In the genomic region with DNA sequence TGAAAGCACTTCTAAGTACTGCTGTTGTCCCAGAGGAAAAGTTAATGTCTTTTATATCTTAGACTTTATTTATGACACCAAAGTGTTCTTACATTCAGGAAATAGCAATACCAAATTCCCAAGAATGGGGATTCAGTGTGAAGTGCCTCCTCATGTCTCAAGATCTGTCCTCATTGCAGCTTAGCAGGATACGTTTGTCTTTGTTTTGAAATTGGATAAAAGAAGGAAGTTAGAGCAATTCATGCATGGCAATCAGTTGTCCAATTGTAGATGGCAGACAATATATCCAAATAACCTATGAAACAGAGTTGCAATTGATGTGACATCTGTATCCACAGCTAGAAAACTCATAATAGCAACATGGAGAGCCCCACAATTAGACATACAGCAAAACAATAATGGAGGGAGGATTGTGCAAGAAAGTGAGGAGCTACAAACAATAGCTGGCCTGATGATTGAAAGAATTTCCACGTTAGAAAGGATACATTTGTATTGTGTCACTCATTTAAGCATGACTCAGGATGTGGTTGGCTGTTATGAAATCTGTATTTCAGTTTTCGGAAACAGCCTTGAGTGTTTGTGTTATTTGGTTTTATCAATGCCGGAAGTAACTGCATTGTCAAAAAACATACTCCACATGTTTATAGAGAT, we compare ENCODE assay signal across 10 cellular contexts.
A peak's percentile ranks its signal among the peaks of the same experiment; 100 is the strongest.
DNase-seq lines count a peak whose midpoint lies in the region; ATAC-seq, FAIRE-seq and TF ChIP-seq lines count a peak whose summit lies in the region.
"Had no signal": no experiment of that assay in that cellular context is flagged by ENCODE, and none has a peak within 500 bp of the region (broad histone marks: within the 10 kb centered on the region; RNA-seq: fewer than 3 reads in every experiment).

No MANE protein-coding gene starts in this region.

- TF ChIP-seq CTCF in kidney (IDR thresholded peaks at IDR 0.05; ENCODE audit: borderline replicate concordance, extremely low read depth, insufficient read depth) (no peak), coronary artery (IDR thresholded peaks at IDR 0.05) (no peak)

- intact Hi-C loops in kidney (cut with DNase I): no loop called here

- DNase-seq in EL: peak; percentile 41
- DNase-seq in SKM-1 (lab: John Stamatoyannopoulos, UW; ENCODE audit: unreplicated experiment): peak; percentile 84
- DNase-seq in kidney: no peak
- no peak for DNase-seq in coronary artery (ENCODE audit: low spot score)
- DNase-seq in frontal cortex (ENCODE audit: low spot score in 2 of 2): no peak
- no peak for DNase-seq in LoVo (ENCODE audit: low spot score)
- no peak for DNase-seq in hepatic stellate cell (ENCODE audit: low spot score)
- DNase-seq: cerebellar nuclear complex had no signal

- no peaks in the 10 kb centered on the region for H3K36me3 ChIP-seq in kidney (ENCODE audit: control insufficient read depth in 1 of 2, insufficient read depth in 2 of 2, low read length in 2 of 2)

- peak; percentile 70 for ATAC-seq in HG02852 (IDR thresholded peaks at IDR 0.05; ENCODE audit: unreplicated experiment)
- ATAC-seq: Panc1 had no signal

- no peaks in the 10 kb centered on the region for H3K9me3 ChIP-seq in kidney (ENCODE audit: control insufficient read depth in 1 of 2, low read length in 2 of 2)

- H3K4me3 ChIP-seq in kidney (ENCODE audit: low read length in 2 of 2) (no peak overlapping the region), coronary artery (no peak overlapping the region)

- no peak overlapping the region for H3K9ac ChIP-seq in kidney (ENCODE audit: low read length in 2 of 2)

- H3K4me1 ChIP-seq in kidney (ENCODE audit: control insufficient read depth in 1 of 2, insufficient read depth in 1 of 2, low read depth in 1 of 2, low read length in 2 of 2): no peaks in the 10 kb centered on the region

- H3K27ac ChIP-seq in kidney (ENCODE audit: low read depth in 2 of 2, low read length in 2 of 2) (no peak overlapping the region), coronary artery (no peak overlapping the region)

- FAIRE-seq in kidney (lab: Jason Lieb, UNC) (peak; percentile 13), frontal cortex (lab: Jason Lieb, UNC) (no peak)

Comparison
In these comparisons a context has a peak if more than half of its experiments do, and no peak if none do; other contexts are left out.
1. DNase-seq: peak in EL (single experiment) and SKM-1 (single experiment); none in kidney (single experiment), coronary artery (single experiment), frontal cortex (0 of 2), LoVo (single experiment) and hepatic stellate cell (single experiment).